18 cellular contexts compared by ENCODE assay signal in the genomic region with DNA sequence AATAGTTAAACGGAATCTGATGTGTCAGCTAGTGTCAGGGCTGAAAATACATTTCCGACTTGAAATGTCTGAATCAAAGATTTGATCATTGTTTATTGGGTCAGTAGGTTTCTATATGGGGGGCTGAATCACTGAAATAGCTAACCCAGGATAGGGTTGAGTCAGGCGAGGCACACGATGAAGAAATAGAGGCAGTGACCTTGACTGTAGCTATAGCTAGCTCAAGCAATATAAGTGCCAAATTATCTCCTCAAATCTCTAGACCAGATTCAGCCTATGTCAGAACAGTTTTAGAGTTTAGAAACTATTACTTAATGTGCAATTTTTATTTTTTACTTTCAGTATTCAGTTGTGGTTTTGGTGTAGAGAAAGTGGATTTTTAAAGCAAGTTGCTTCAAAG.
DNase-seq lines count a peak whose midpoint lies in the region; ATAC-seq and TF ChIP-seq lines count a peak whose summit lies in the region.
"Had no signal": no experiment of that assay in that cellular context is flagged by ENCODE, and none has a peak within 500 bp of the region (broad histone marks: within the 10 kb centered on the region; RNA-seq: fewer than 3 reads in every experiment).

No MANE protein-coding gene starts in this region.

- H3K27me3 ChIP-seq in ovary (no peaks in the 10 kb centered on the region), mammary epithelial cell (ENCODE audit: insufficient read depth, low read length) (peaks cover 9% of the 10 kb centered on the region)
- H3K27me3 ChIP-seq: SJSA1 had no signal

- in situ Hi-C loops in mammary epithelial cell (cut with MboI; ENCODE audit: low sequenced_read_pairs in 2 of 2): no loop called here

- H3K4me1 Mint-ChIP-seq in activated naive CD8-positive, alpha-beta T cell treated with anti-CD3 and anti-CD28 coated beads, Interleukin-2, amount 10 ng/mL, durations not matched to agents 7 days and 5 days: peaks cover 13% of the 10 kb centered on the region
- H3K4me1 Mint-ChIP-seq in activated naive CD8-positive, alpha-beta T cell treated with anti-CD3 and anti-CD28 coated beads for 36 hours: peaks cover 16% of the 10 kb centered on the region
- H3K4me1 Mint-ChIP-seq in T-cell: peaks cover 27 to 32% (median 28%) of the 10 kb centered on the region in 3 donors

- CTCF ChIA-PET in T-cell (lab: Charles Lee): interaction anchor here in 1 of 2 donors (0.5 kb wide), 1 partner anchor 17 kb away, joined by 3 read pairs; no protein-coding TSS in a partner anchor
- CTCF ChIA-PET in mammary epithelial cell (lab: Charles Lee; ENCODE audit: low non-redundant PET): no interaction called here

- H3K27ac Mint-ChIP-seq in activated naive CD8-positive, alpha-beta T cell treated with anti-CD3 and anti-CD28 coated beads, Interleukin-2, amount 10 ng/mL, durations not matched to agents 7 days and 5 days: no peak overlapping the region
- no peak overlapping the region for H3K27ac Mint-ChIP-seq in activated naive CD8-positive, alpha-beta T cell treated with anti-CD3 and anti-CD28 coated beads for 36 hours
- H3K27ac Mint-ChIP-seq in T-cell: peak overlapping the region; percentile 19 to 37
- H3K27ac Mint-ChIP-seq: H9 had no signal

- no peak overlapping the region for H2AFZ ChIP-seq in mammary epithelial cell (ENCODE audit: low read depth, low read length)
- H2AFZ ChIP-seq: PC-9 had no signal

- POLR2A ChIA-PET in activated naive CD8-positive, alpha-beta T cell treated with anti-CD3 and anti-CD28 coated beads, Interleukin-2, amount 10 ng/mL, durations not matched to agents 7 days and 5 days (lab: Charles Lee): interaction anchor here (1.1 kb wide), 1 partner anchor 33 kb away, joined by 3 read pairs; no protein-coding TSS in a partner anchor
- POLR2A ChIA-PET in T-cell (lab: Charles Lee): interaction anchor here in 1 of 2 donors (1.0 kb wide), 1 partner anchor 100 kb away, joined by 3 read pairs; a partner anchor contains a TSS

- dilution Hi-C loops in mammary epithelial cell (cut with HindIII; ENCODE audit: low sequenced_read_pairs): no loop called here

- H3K9me3 Mint-ChIP-seq in activated naive CD8-positive, alpha-beta T cell treated with anti-CD3 and anti-CD28 coated beads, Interleukin-2, amount 10 ng/mL, durations not matched to agents 7 days and 5 days: peaks cover 8% of the 10 kb centered on the region
- H3K9me3 Mint-ChIP-seq in activated naive CD8-positive, alpha-beta T cell treated with anti-CD3 and anti-CD28 coated beads for 36 hours: peaks cover under 1% of the 10 kb centered on the region
- H3K9me3 Mint-ChIP-seq in T-cell: peaks cover 0 to 3% (median under 1%) of the 10 kb centered on the region in 3 donors
- H3K9me3 Mint-ChIP-seq: H9 had no signal

- H3K27me3 Mint-ChIP-seq in activated naive CD8-positive, alpha-beta T cell treated with anti-CD3 and anti-CD28 coated beads, Interleukin-2, amount 10 ng/mL, durations not matched to agents 7 days and 5 days: no peaks in the 10 kb centered on the region
- H3K27me3 Mint-ChIP-seq in activated naive CD8-positive, alpha-beta T cell treated with anti-CD3 and anti-CD28 coated beads for 36 hours: no peaks in the 10 kb centered on the region
- H3K27me3 Mint-ChIP-seq in T-cell: peaks cover 0 to 2% of the 10 kb centered on the region in 2 donors

- H3K27ac ChIP-seq in ovary (no peak overlapping the region), mammary epithelial cell (ENCODE audit: insufficient read depth, low read depth, low read length) (no peak overlapping the region)
- H3K27ac ChIP-seq: A549, PC-9, SJSA1 had no signal

- H3K4me1 ChIP-seq in ovary (ENCODE audit: insufficient read depth) (no peaks in the 10 kb centered on the region), mammary epithelial cell (ENCODE audit: insufficient read depth, low read length) (no peaks in the 10 kb centered on the region)
- H3K4me1 ChIP-seq: A549, SJSA1 had no signal

- intact Hi-C loops in ovary (cut with DNase I) (no loop called here), mammary epithelial cell (cut with micrococcal nuclease) (no loop called here)

- H3K4me3 ChIP-seq in ovary (no peak overlapping the region), mammary epithelial cell (replicated peaks in 1 of 3; ENCODE audit: insufficient read depth in 1 of 3, low read depth in 2 of 3, low read length in 3 of 3) (no peak overlapping the region)
- H3K4me3 ChIP-seq: A549, K562, PC-9, SJSA1 had no signal

- no peak for ATAC-seq in activated naive CD8-positive, alpha-beta T cell treated with anti-CD3 and anti-CD28 coated beads, Interleukin-2, amount 10 ng/mL, durations not matched to agents 7 days and 5 days (ENCODE audit: low read depth)
- no peak for ATAC-seq in T-cell (replicated peaks in 1 of 4)
- ATAC-seq in HG03520 (IDR thresholded peaks at IDR 0.05; ENCODE audit: unreplicated experiment): no peak
- ATAC-seq in GM18907 (IDR thresholded peaks at IDR 0.05; ENCODE audit: unreplicated experiment): no peak
- ATAC-seq: A549, K562 had no signal

- WGBS in ovary, 3 donors: 21 to 45% (median 29%) methylated on average over 4 of the region's 4 CpGs
- 70% methylated on average over 4 of the region's 4 CpGs for WGBS in mammary epithelial cell (ENCODE audit: low coverage, missing lambda C conversion rate)

- H3K9ac ChIP-seq in mammary epithelial cell (ENCODE audit: insufficient read depth, low read length): no peak overlapping the region

- H3K36me3 Mint-ChIP-seq in activated naive CD8-positive, alpha-beta T cell treated with anti-CD3 and anti-CD28 coated beads, Interleukin-2, amount 10 ng/mL, durations not matched to agents 7 days and 5 days: peaks cover 14% of the 10 kb centered on the region
- H3K36me3 Mint-ChIP-seq in activated naive CD8-positive, alpha-beta T cell treated with anti-CD3 and anti-CD28 coated beads for 36 hours: peaks cover under 1% of the 10 kb centered on the region
- H3K36me3 Mint-ChIP-seq in T-cell: peaks cover under 1% of the 10 kb centered on the region

- TF ChIP-seq CTCF in ovary (IDR thresholded peaks at IDR 0.05) (no peak), mammary epithelial cell (conservative IDR thresholded peaks at IDR 0.05 in 1 of 2, IDR thresholded peaks at IDR 0.05 in 1 of 2; ENCODE audit: extremely low read depth in 1 of 2, insufficient read depth in 1 of 2, low read depth in 1 of 2, low read length in 2 of 2) (no peak)

- H3K36me3 ChIP-seq in ovary: no peaks in the 10 kb centered on the region
- no peaks in the 10 kb centered on the region for H3K36me3 ChIP-seq in mammary epithelial cell (ENCODE audit: insufficient read depth, low read length)
- H3K36me3 ChIP-seq: SJSA1 had no signal

- no peak for TF ChIP-seq EP300 in ovary (IDR thresholded peaks at IDR 0.05)

- DNase-seq in activated naive CD8-positive, alpha-beta T cell treated with anti-CD3 and anti-CD28 coated beads, Interleukin-2, amount 10 ng/mL, durations not matched to agents 7 days and 5 days: no peak
- no peak for DNase-seq in activated naive CD8-positive, alpha-beta T cell treated with anti-CD3 and anti-CD28 coated beads for 36 hours
- DNase-seq in T-cell: no peak
- DNase-seq in iris pigment epithelial cell (ENCODE audit: low read depth): peak; percentile 26
- no peak for DNase-seq in ovary
- DNase-seq in mammary epithelial cell: no peak
- DNase-seq: H9, NCI-H1436 treated with DMSO at 0.1 percent for 48 hours, NCI-H2029 treated with DMSO at 0.1 percent for 48 hours, NCI-H2171 treated with DMSO at 0.1 percent for 48 hours, NCI-H446 treated with DMSO at 0.1 percent for 48 hours, NCI-H748 treated with DMSO at 0.1 percent for 48 hours, PC-9 had no signal

- H3K4me3 Mint-ChIP-seq in activated naive CD8-positive, alpha-beta T cell treated with anti-CD3 and anti-CD28 coated beads, Interleukin-2, amount 10 ng/mL, durations not matched to agents 7 days and 5 days: peak overlapping the region; percentile 4
- no peak overlapping the region for H3K4me3 Mint-ChIP-seq in activated naive CD8-positive, alpha-beta T cell treated with anti-CD3 and anti-CD28 coated beads for 36 hours
- H3K4me3 Mint-ChIP-seq in T-cell: no peak overlapping the region
- H3K4me3 Mint-ChIP-seq: H9 had no signal

- H3K9me3 ChIP-seq in ovary (no peaks in the 10 kb centered on the region), mammary epithelial cell (replicated peaks; ENCODE audit: insufficient read depth, low read length) (no peaks in the 10 kb centered on the region)
- H3K9me3 ChIP-seq: A549, SJSA1 had no signal

- H3K79me2 ChIP-seq in mammary epithelial cell (ENCODE audit: insufficient read depth, low read length): no peaks in the 10 kb centered on the region

- no peak for TF ChIP-seq POLR2A in ovary (IDR thresholded peaks at IDR 0.05)

- H3K4me2 ChIP-seq in mammary epithelial cell (ENCODE audit: insufficient read depth, low read depth, low read length): no peak overlapping the region
- H3K4me2 ChIP-seq: A549, PC-9 had no signal

- BruUV-seq in mammary epithelial cell (replicated peaks; lab: Mats Ljungman, UMichigan): no TSS peak

- H4K20me1 ChIP-seq in mammary epithelial cell (ENCODE audit: insufficient read depth, low read length): no peaks in the 10 kb centered on the region

Comparison
In these comparisons a context has a peak if more than half of its experiments do, and no peak if none do; other contexts are left out.
1. H3K27ac Mint-ChIP-seq: peak in T-cell (2 of 2); none in activated naive CD8-positive, alpha-beta T cell treated with anti-CD3 and anti-CD28 coated beads, Interleukin-2, amount 10 ng/mL, durations not matched to agents 7 days and 5 days (single experiment) and activated naive CD8-positive, alpha-beta T cell treated with anti-CD3 and anti-CD28 coated beads for 36 hours (single experiment).